29 cellular contexts compared by ENCODE assay signal in the genomic region with DNA sequence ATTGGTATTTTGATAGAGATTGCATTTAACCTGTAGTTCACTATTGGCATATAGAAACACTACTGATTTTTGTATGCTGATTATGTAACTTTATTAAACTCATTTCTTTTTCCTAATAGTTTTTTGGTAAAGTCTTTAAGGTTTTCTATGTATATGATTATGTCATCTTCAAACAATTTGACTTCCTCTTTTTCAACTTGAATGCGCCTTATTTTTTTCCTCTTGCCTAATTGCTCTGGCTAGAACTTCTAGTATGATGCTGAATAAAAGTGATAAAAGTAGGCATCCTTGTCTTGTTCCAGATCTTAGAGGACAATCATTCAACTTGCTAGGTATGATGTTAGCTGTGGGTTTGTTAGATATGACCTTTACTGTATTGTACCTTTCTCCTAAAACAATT.
"Had no signal": no experiment of that assay in that cellular context is flagged by ENCODE, and none has a peak within 500 bp of the region (broad histone marks: within the 10 kb centered on the region; RNA-seq: fewer than 3 reads in every experiment).

No MANE protein-coding gene starts in this region.

- H3K9me3 ChIP-seq: ascending aorta, body of pancreas had no signal

- H3K4me1 Mint-ChIP-seq: activated CD4-positive, alpha-beta T cell treated with anti-CD3 and anti-CD28 coated beads, Interleukin-2, amount 10 ng/mL, durations not matched to agents 24 days and 14 days; activated CD8-positive, alpha-beta memory T cell treated with anti-CD3 and anti-CD28 coated beads, Interleukin-2, amount 10 ng/mL, durations not matched to agents 7 days and 5 days; activated naive CD4-positive, alpha-beta T cell treated with anti-CD3 and anti-CD28 coated beads, Interleukin-2, amount 50 U/mL, for 24 hours; WTC11 had no signal

- ATAC-seq: activated CD8-positive, alpha-beta memory T cell treated with anti-CD3 and anti-CD28 coated beads, Interleukin-2, amount 10 ng/mL, durations not matched to agents 7 days and 5 days; body of pancreas; PC-3; WTC11 had no signal

- H3K27me3 Mint-ChIP-seq: activated CD4-positive, alpha-beta T cell treated with anti-CD3 and anti-CD28 coated beads, Interleukin-2, amount 10 ng/mL, durations not matched to agents 24 days and 14 days; activated CD8-positive, alpha-beta memory T cell treated with anti-CD3 and anti-CD28 coated beads, Interleukin-2, amount 10 ng/mL, durations not matched to agents 7 days and 5 days; activated naive CD4-positive, alpha-beta T cell treated with anti-CD3 and anti-CD28 coated beads, Interleukin-2, amount 50 U/mL, for 24 hours; activated T-cell treated with anti-CD3 and anti-CD28 coated beads, Interleukin-2, amount 50 U/mL, for 24 hours had no signal

- H3K4me3 ChIP-seq: ascending aorta, body of pancreas had no signal

- H3K27ac Mint-ChIP-seq: activated CD4-positive, alpha-beta T cell treated with anti-CD3 and anti-CD28 coated beads, Interleukin-2, amount 10 ng/mL, durations not matched to agents 24 days and 14 days; activated CD8-positive, alpha-beta memory T cell treated with anti-CD3 and anti-CD28 coated beads, Interleukin-2, amount 10 ng/mL, durations not matched to agents 7 days and 5 days; activated naive CD4-positive, alpha-beta T cell treated with anti-CD3 and anti-CD28 coated beads, Interleukin-2, amount 50 U/mL, for 24 hours; activated T-cell treated with anti-CD3 and anti-CD28 coated beads, Interleukin-2, amount 50 U/mL, for 24 hours; activated T-helper 1 cell treated with anti-CD3 and anti-CD28 coated beads, Interleukin-12 subunit alpha, Interleukin-12 subunit beta, Interleukin-2, Interleukin-4 antibody, amounts not matched to agents 30 ng/mL and 10 ng/mL and 1 ng/mL, durations not matched to agents 14 hours and 24 hours and 36 hours; T-helper 1 cell treated with Interleukin-12 subunit alpha and Interleukin-12 subunit beta and Interleukin-4 antibody, amounts not matched to agents 30 μg/mL and 1 μg/mL, for 36 hours; WTC11 had no signal

- H3K9me3 Mint-ChIP-seq: activated CD4-positive, alpha-beta T cell treated with anti-CD3 and anti-CD28 coated beads, Interleukin-2, amount 10 ng/mL, durations not matched to agents 24 days and 14 days; activated T-helper 1 cell treated with anti-CD3 and anti-CD28 coated beads, Interleukin-12 subunit alpha, Interleukin-12 subunit beta, Interleukin-2, Interleukin-4 antibody, amounts not matched to agents 30 ng/mL and 10 ng/mL and 1 ng/mL, durations not matched to agents 14 hours and 24 hours and 36 hours had no signal

- H3K4me3 Mint-ChIP-seq: activated CD4-positive, alpha-beta T cell treated with anti-CD3 and anti-CD28 coated beads, Interleukin-2, amount 10 ng/mL, durations not matched to agents 24 days and 14 days; activated CD8-positive, alpha-beta memory T cell treated with anti-CD3 and anti-CD28 coated beads, Interleukin-2, amount 10 ng/mL, durations not matched to agents 7 days and 5 days; activated naive CD4-positive, alpha-beta T cell treated with anti-CD3 and anti-CD28 coated beads, Interleukin-2, amount 50 U/mL, for 24 hours; activated T-cell treated with anti-CD3 and anti-CD28 coated beads, Interleukin-2, amount 50 U/mL, for 24 hours; activated T-helper 1 cell treated with anti-CD3 and anti-CD28 coated beads, Interleukin-12 subunit alpha, Interleukin-12 subunit beta, Interleukin-2, Interleukin-4 antibody, amounts not matched to agents 30 ng/mL and 10 ng/mL and 1 ng/mL, durations not matched to agents 14 hours and 24 hours and 36 hours; T-helper 1 cell treated with Interleukin-12 subunit alpha and Interleukin-12 subunit beta and Interleukin-4 antibody, amounts not matched to agents 30 μg/mL and 1 μg/mL, for 36 hours; WTC11 had no signal

- FAIRE-seq: bronchial epithelial cell, RCC 7860 had no signal

- H3K36me3 ChIP-seq: ascending aorta had no signal

- DNase-seq: activated CD4-positive, alpha-beta T cell treated with anti-CD3 and anti-CD28 coated beads for 1 hour; activated CD4-positive, alpha-beta T cell treated with anti-CD3 and anti-CD28 coated beads, Interleukin-2, amount 10 ng/mL, durations not matched to agents 24 days and 14 days; activated CD4-positive, alpha-beta T cell treated with anti-CD3 and anti-CD28 coated beads, Interleukin-2, amount 50 U/mL, for 48 hours; activated CD8-positive, alpha-beta memory T cell treated with anti-CD3 and anti-CD28 coated beads, Interleukin-2, amount 10 ng/mL, durations not matched to agents 7 days and 5 days; activated effector memory CD4-positive, alpha-beta T cell treated with Interleukin-2 at 50 U/mL for 16 hours; activated naive CD4-positive, alpha-beta T cell; activated T-cell treated with anti-CD3 and anti-CD28 coated beads, Interleukin-2, amount 50 U/mL, for 24 hours; body of pancreas; central memory CD4-positive, alpha-beta T cell; cortex of kidney; Karpas-422; NCI-H1105; NCI-H1436; NCI-H1694 treated with DMSO at 0.1 percent for 48 hours; NCI-H2029 treated with DMSO at 0.1 percent for 48 hours; NCI-H345; NCI-H510A; NCI-H526 treated with DMSO at 0.1 percent for 48 hours; NCI-H82; PC-3; SHP77; SW 1271 had no signal

- H3K36me3 Mint-ChIP-seq: activated CD8-positive, alpha-beta memory T cell treated with anti-CD3 and anti-CD28 coated beads, Interleukin-2, amount 10 ng/mL, durations not matched to agents 7 days and 5 days; activated naive CD4-positive, alpha-beta T cell treated with anti-CD3 and anti-CD28 coated beads, Interleukin-2, amount 50 U/mL, for 24 hours; WTC11 had no signal

- H3K4me1 ChIP-seq: ascending aorta, body of pancreas had no signal

- H3K27ac ChIP-seq: ascending aorta, body of pancreas had no signal

- H3K27me3 ChIP-seq: ascending aorta, body of pancreas had no signal
